In genomic region chr5:80245986-80246781, GRCh38 we compare ENCODE assay signal across 9 cellular contexts. TPM values are rescaled to one million over a fixed set of nuclear protein-coding genes. Genes with fewer than 3 reads are reported as not detected.
DNase-seq lines count a peak whose midpoint lies in the region; ATAC-seq, FAIRE-seq and TF ChIP-seq lines count a peak whose summit lies in the region.
"Had no signal": no experiment of that assay in that cellular context is flagged by ENCODE, and none has a peak within 500 bp of the region (broad histone marks: within the 10 kb centered on the region; RNA-seq: fewer than 3 reads in every experiment).

No MANE protein-coding gene starts in this region.

- CTCF ChIA-PET in mammary epithelial cell (lab: Charles Lee; ENCODE audit: low non-redundant PET), result no interaction called here

- no peak for FAIRE-seq in frontal cortex (lab: Jason Lieb, UNC)
- FAIRE-seq: G401.6 had no signal

- H3K4me3 ChIP-seq in ACC112 (ENCODE audit: low read depth, low read length) (peak overlapping the region; percentile 63), mammary epithelial cell (replicated peaks in 1 of 3; ENCODE audit: insufficient read depth in 1 of 3, low read depth in 2 of 3, low read length in 3 of 3) (peak overlapping the region in 1 of 3 experiments; percentile 8), left lung (no peak overlapping the region)

- peak overlapping the region; percentile 63 for H3K4me2 ChIP-seq in mammary epithelial cell (ENCODE audit: insufficient read depth, low read depth, low read length)

- H3K36me3 ChIP-seq in ACC112 (ENCODE audit: insufficient read depth, low read length), result no peaks in the 10 kb centered on the region
- H3K36me3 ChIP-seq in mammary epithelial cell (ENCODE audit: insufficient read depth, low read length), result no peaks in the 10 kb centered on the region
- H3K36me3 ChIP-seq in left lung, result peaks cover 0 to 13% of the 10 kb centered on the region in 2 donors

- peak; percentile 52 for DNase-seq in MV-4-11 (lab: John Stamatoyannopoulos, UW)
- DNase-seq in mammary epithelial cell, result peak; percentile 42
- no peak for DNase-seq in left lung
- DNase-seq in frontal cortex (ENCODE audit: low spot score in 2 of 2), result no peak

- intact Hi-C loops in mammary epithelial cell (cut with micrococcal nuclease), result no loop called here
- intact Hi-C loops in left lung (cut with DNase I), result no loop called here

- ATAC-seq in left lung (peak; percentile 42), GM21360 (IDR thresholded peaks at IDR 0.05; ENCODE audit: unreplicated experiment) (no peak), HG02642 (IDR thresholded peaks at IDR 0.05; ENCODE audit: poor library complexity, unreplicated experiment) (no peak), HG03039 (IDR thresholded peaks at IDR 0.05; ENCODE audit: unreplicated experiment) (no peak)

- dilution Hi-C loops in mammary epithelial cell (cut with HindIII; ENCODE audit: low sequenced_read_pairs), result loop anchor here (5.0 kb wide), 1 partner anchor 39 kb away; no protein-coding TSS in a partner anchor

- no TSS peak for BruUV-seq in mammary epithelial cell (replicated peaks; lab: Mats Ljungman, UMichigan)

- peak overlapping the region; percentile 73 for H3K27ac ChIP-seq in ACC112 (ENCODE audit: low read depth, low read length)
- peak overlapping the region; percentile 98 for H3K27ac ChIP-seq in mammary epithelial cell (ENCODE audit: insufficient read depth, low read depth, low read length)
- H3K27ac ChIP-seq in left lung, result peak overlapping the region; percentile 46 to 66

- H3K79me2 ChIP-seq in ACC112 (ENCODE audit: control insufficient read depth, insufficient read depth, low read length, unreplicated experiment) (no peaks in the 10 kb centered on the region), mammary epithelial cell (ENCODE audit: insufficient read depth, low read length) (peaks cover 69% of the 10 kb centered on the region)

- no peak for TF ChIP-seq CTCF in mammary epithelial cell (conservative IDR thresholded peaks at IDR 0.05 in 1 of 2, IDR thresholded peaks at IDR 0.05 in 1 of 2; ENCODE audit: extremely low read depth in 1 of 2, insufficient read depth in 1 of 2, low read depth in 1 of 2, low read length in 2 of 2)
- no peak for TF ChIP-seq CTCF in left lung (IDR thresholded peaks at IDR 0.05)

- WGBS in mammary epithelial cell (ENCODE audit: low coverage, missing lambda C conversion rate), result 87% methylated on average over 2 of the region's 2 CpGs

- H3K9me3 ChIP-seq in mammary epithelial cell (replicated peaks; ENCODE audit: insufficient read depth, low read length) (peaks cover 9% of the 10 kb centered on the region), left lung (peaks cover 0 to 14% of the 10 kb centered on the region in 2 donors)

- H3K27me3 ChIP-seq in ACC112 (ENCODE audit: insufficient read depth, low read length), result no peaks in the 10 kb centered on the region
- no peaks in the 10 kb centered on the region for H3K27me3 ChIP-seq in mammary epithelial cell (ENCODE audit: insufficient read depth, low read length)
- no peaks in the 10 kb centered on the region for H3K27me3 ChIP-seq in left lung

- H2AFZ ChIP-seq in ACC112 (ENCODE audit: low read length, unreplicated experiment) (peak overlapping the region; percentile 90), mammary epithelial cell (ENCODE audit: low read depth, low read length) (no peak overlapping the region)

- in situ Hi-C loops in mammary epithelial cell (cut with MboI; ENCODE audit: low sequenced_read_pairs in 2 of 2), result no loop called here

- H3K4me1 ChIP-seq in ACC112 (ENCODE audit: control insufficient read depth, insufficient read depth, low read length, unreplicated experiment) (peaks cover 32% of the 10 kb centered on the region), mammary epithelial cell (ENCODE audit: insufficient read depth, low read length) (peaks cover 30% of the 10 kb centered on the region), left lung (peaks cover 24 to 39% of the 10 kb centered on the region in 2 donors)

- peak overlapping the region; percentile 87 for H3K9ac ChIP-seq in mammary epithelial cell (ENCODE audit: insufficient read depth, low read length)

- H4K20me1 ChIP-seq in mammary epithelial cell (ENCODE audit: insufficient read depth, low read length), result no peaks in the 10 kb centered on the region

RNA-seq across cellular contexts. Expression of gene SERINC5, which starts 9.7 kb away (rescaled TPM):
- total RNA-seq in mammary epithelial cell (10 to 100 TPM; 35.5 to 43.1 TPM), left lung (10 to 100 TPM; 57.0 to 80.7 TPM), frontal cortex (44.8 TPM)
- 19.0 TPM for polyA plus RNA-seq in mammary epithelial cell
- polyA minus RNA-seq in mammary epithelial cell, result 20.8 TPM

Comparison
In these comparisons a context has a peak if more than half of its experiments do, and no peak if none do; other contexts are left out.
1. DNase-seq: peak in MV-4-11 (single experiment) and mammary epithelial cell (single experiment); none in left lung (0 of 2) and frontal cortex (0 of 2).
2. Peak in every context shown above with its lines, with median percentiles within 50 percentile points of each other: H3K27ac ChIP-seq.